ENCODE assay signal across 20 cellular contexts in genomic region chr1:221912230-221912629, GRCh38.
DNase-seq lines count a peak whose midpoint lies in the region; ATAC-seq lines count a peak whose summit lies in the region.
"Had no signal": no experiment of that assay in that cellular context is flagged by ENCODE, and none has a peak within 500 bp of the region (broad histone marks: within the 10 kb centered on the region; RNA-seq: fewer than 3 reads in every experiment).

No MANE protein-coding gene starts in this region.

- peak; percentile 90 for ATAC-seq in activated T-helper 17 cell treated with anti-CD3 and anti-CD28 coated beads, Interleukin-2, amount 50 U/mL, for 72 hours (replicated peaks)
- ATAC-seq in HG02571 (IDR thresholded peaks at IDR 0.05; ENCODE audit: unreplicated experiment), result no peak

- H3K36me3 Mint-ChIP-seq in activated T-helper 17 cell treated with anti-CD3 and anti-CD28 coated beads, Interleukin-2, amount 50 U/mL, for 72 hours (ENCODE audit: low read depth), result no peaks in the 10 kb centered on the region

- H3K27me3 Mint-ChIP-seq in activated T-helper 17 cell treated with anti-CD3 and anti-CD28 coated beads, Interleukin-2, amount 50 U/mL, for 72 hours, result peaks cover 3% of the 10 kb centered on the region
- H3K27me3 Mint-ChIP-seq: activated B cell treated with CpG ODN at 0.5 μM for 24 hours had no signal

- H3K4me3 Mint-ChIP-seq in activated T-helper 17 cell treated with anti-CD3 and anti-CD28 coated beads, Interleukin-2, amount 50 U/mL, for 72 hours, result no peak overlapping the region
- H3K4me3 Mint-ChIP-seq: activated B cell treated with CpG ODN at 0.5 μM for 24 hours, H9 had no signal

- peaks cover 5% of the 10 kb centered on the region for H3K4me1 Mint-ChIP-seq in activated T-helper 17 cell treated with anti-CD3 and anti-CD28 coated beads, Interleukin-2, amount 50 U/mL, for 72 hours
- H3K4me1 Mint-ChIP-seq: H9 had no signal

- H3K9me3 Mint-ChIP-seq in activated T-helper 17 cell treated with anti-CD3 and anti-CD28 coated beads, Interleukin-2, amount 50 U/mL, for 72 hours, result no peaks in the 10 kb centered on the region
- H3K9me3 Mint-ChIP-seq: activated B cell treated with CpG ODN at 0.5 μM for 24 hours, H9 had no signal

- DNase-seq in activated CD4-positive, alpha-beta T cell treated with anti-CD3 and anti-CD28 coated beads for 48 hours, result peak; percentile 36
- no peak for DNase-seq in activated CD4-positive, alpha-beta T cell treated with anti-CD3 and anti-CD28 coated beads for 1 hour
- DNase-seq in ELR (ENCODE audit: low read depth), result peak; percentile 47
- DNase-seq in kidney tubule cell (ENCODE audit: low spot score), result peak; percentile 12
- no peak for DNase-seq in mucosa of gallbladder (ENCODE audit: low spot score)
- DNase-seq in COR-L47 (lab: John Stamatoyannopoulos, UW), result no peak
- DNase-seq: activated B cell treated with CpG ODN at 0.5 μM for 24 hours; activated CD8-positive, alpha-beta memory T cell treated with anti-CD3 and anti-CD28 coated beads, Interleukin-2, amount 50 U/mL, for 4 hours; H9; hypothalamus; islet precursor cell; NCI-H146; NCI-H2171 treated with DMSO at 0.1 percent for 48 hours; NCI-H82; occipital lobe; Peyer's patch; retina; uterus had no signal

- H3K27ac Mint-ChIP-seq in activated T-helper 17 cell treated with anti-CD3 and anti-CD28 coated beads, Interleukin-2, amount 50 U/mL, for 72 hours, result no peak overlapping the region
- H3K27ac Mint-ChIP-seq: activated B cell treated with CpG ODN at 0.5 μM for 24 hours, H9 had no signal

Comparison
In these comparisons a context has a peak if more than half of its experiments do, and no peak if none do; other contexts are left out.
1. DNase-seq: peak in activated CD4-positive, alpha-beta T cell treated with anti-CD3 and anti-CD28 coated beads for 48 hours (single experiment), ELR (single experiment) and kidney tubule cell (single experiment); none in activated CD4-positive, alpha-beta T cell treated with anti-CD3 and anti-CD28 coated beads for 1 hour (single experiment), mucosa of gallbladder (single experiment) and COR-L47 (single experiment).